18 cellular contexts compared by ENCODE assay signal in genomic region chr12:121986494-121987245, GRCh38. TPM values are rescaled to one million over a fixed set of nuclear protein-coding genes. Genes with fewer than 3 reads are reported as not detected.
DNase-seq lines count a peak whose midpoint lies in the region; ATAC-seq, FAIRE-seq and TF ChIP-seq lines count a peak whose summit lies in the region.
"Had no signal": no experiment of that assay in that cellular context is flagged by ENCODE, and none has a peak within 500 bp of the region (broad histone marks: within the 10 kb centered on the region; RNA-seq: fewer than 3 reads in every experiment).

No MANE protein-coding gene starts in this region.

- in situ Hi-C loops in K562 (cut with MboI): no loop called here

- H4K20me1 ChIP-seq in OCI-LY1 (ENCODE audit: insufficient read depth, low read length) (no peaks in the 10 kb centered on the region), K562 (replicated peaks; ENCODE audit: control insufficient read depth, insufficient read depth, low read length) (0 out of 2 replicates have a peak, but pooled peaks cover 3% of the 10 kb centered on the region)
- H4K20me1 ChIP-seq: BLaER1 treated with 17β-estradiol and CSF1 and Interleukin-3, amounts not matched to agents 10 nM and 100 nM had no signal

- H3K9me3 ChIP-seq in OCI-LY1 (ENCODE audit: low read length) (no peaks in the 10 kb centered on the region), K562 (replicated peaks; ENCODE audit: control insufficient read depth, insufficient read depth, low read depth, low read length) (no peaks in the 10 kb centered on the region)
- H3K9me3 ChIP-seq: BLaER1 treated with 17β-estradiol and CSF1 and Interleukin-3, amounts not matched to agents 10 nM and 100 nM had no signal

- H3K27ac ChIP-seq in OCI-LY1 (ENCODE audit: low read depth, low read length, poor library complexity, severe bottlenecking) (peak overlapping the region; percentile 30), K562 (ENCODE audit: extremely low read depth, low read depth, low read length) (no peak overlapping the region)
- H3K27ac ChIP-seq: BLaER1 treated with 17β-estradiol and CSF1 and Interleukin-3, amounts not matched to agents 10 nM and 100 nM had no signal

- H3K4me1 ChIP-seq in OCI-LY1 (ENCODE audit: insufficient read depth, low read length, severe bottlenecking): peaks cover 41% of the 10 kb centered on the region
- peaks cover 0 to 2% of the 10 kb centered on the region in 2 experiments; a peak in 1 of 5 replicates for H3K4me1 ChIP-seq in K562 (replicated peaks in 1 of 2; ENCODE audit: control insufficient read depth in 2 of 2, insufficient read depth in 2 of 2, low read length in 2 of 2)

- H3K9me2 ChIP-seq in OCI-LY1 (ENCODE audit: low read depth, low read length): no peaks in the 10 kb centered on the region

- H3K79me2 ChIP-seq in OCI-LY1 (ENCODE audit: insufficient read depth, low read length) (no peaks in the 10 kb centered on the region), K562 (ENCODE audit: control insufficient read depth, insufficient read depth, low read length) (no peaks in the 10 kb centered on the region)

- no peak for ATAC-seq in K562
- ATAC-seq in GM21737 (IDR thresholded peaks at IDR 0.05; ENCODE audit: unreplicated experiment): no peak

- TF ChIP-seq POLR2A in K562 (conservative IDR thresholded peaks at IDR 0.05): no peak

- TF ChIP-seq RAD21 in K562 (CRISPR knock-in tag; conservative IDR thresholded peaks at IDR 0.05 in 1 of 2, IDR thresholded peaks at IDR 0.05 in 1 of 2): no peak

- H3K9ac ChIP-seq in OCI-LY1 (ENCODE audit: low read length) (no peak overlapping the region), K562 (ENCODE audit: insufficient read depth in 1 of 2, low read depth in 2 of 2, low read length in 2 of 2) (no peak overlapping the region)
- H3K9ac ChIP-seq: BLaER1 treated with 17β-estradiol and CSF1 and Interleukin-3, amounts not matched to agents 10 nM and 100 nM had no signal

- no peak for TF ChIP-seq EP300 in K562 (IDR thresholded peaks at IDR 0.05; ENCODE audit: low read length)

- H2AFZ ChIP-seq in OCI-LY1 (ENCODE audit: low read length) (no peak overlapping the region), K562 (ENCODE audit: low read depth, low read length) (no peak overlapping the region)

- no peak for TF ChIP-seq CTCF in OCI-LY1 (IDR thresholded peaks at IDR 0.05; ENCODE audit: low read length)
- TF ChIP-seq CTCF in K562 (IDR thresholded peaks at IDR 0.05 in 2 of 3, conservative IDR thresholded peaks at IDR 0.05 in 1 of 3; ENCODE audit: insufficient read depth in 2 of 3, low read depth in 1 of 3, low read length in 3 of 3): no peak

- intact Hi-C loops in K562 (cut with micrococcal nuclease): no loop called here

- DNase-seq in NCI-H82 (lab: John Stamatoyannopoulos, UW) (peak; percentile 57), NCI-H82 treated with DMSO at 0.1 percent for 48 hours (lab: John Stamatoyannopoulos, UW; ENCODE audit: unreplicated experiment) (no peak), K562 (ENCODE audit: extremely low read depth in 1 of 4, low spot score in 3 of 4) (no peak), NCI-H345 (lab: John Stamatoyannopoulos, UW) (no peak)
- DNase-seq in effector CD4-positive, alpha-beta T cell: no peak
- DNase-seq: 8988T; AML-193; CD4-positive, CD25-positive, alpha-beta regulatory T cell; DMS79; EL; HCEC 1CT; HFFc6 had no signal

- POLR2A ChIA-PET in K562 (lab: Yijun Ruan, JAX): interaction anchor here (0.6 kb wide), 1 partner anchor 16 kb away, joined by 3 read pairs; no protein-coding TSS in a partner anchor

- 0 out of 2 replicates have a peak, but pooled peaks cover 8% of the 10 kb centered on the region for H3F3A ChIP-seq in OCI-LY1 (ENCODE audit: insufficient read depth, low read length)

- BruUV-seq in K562 (replicated peaks; lab: Mats Ljungman, UMichigan): no TSS peak

- WGBS in K562 (ENCODE audit: insufficient coverage, low coverage, missing lambda C conversion rate): 40% methylated on average over 13 of the region's 13 CpGs

- no peaks in the 10 kb centered on the region for H3K9me1 ChIP-seq in K562 (ENCODE audit: control insufficient read depth, insufficient read depth, low read length)

- H3K4me3 ChIP-seq in OCI-LY1 (ENCODE audit: low read depth, low read length, poor library complexity, severe bottlenecking): no peak overlapping the region
- no peak overlapping the region for H3K4me3 ChIP-seq in K562
- H3K4me3 ChIP-seq: BLaER1 treated with 17β-estradiol and CSF1 and Interleukin-3, amounts not matched to agents 10 nM and 100 nM had no signal

- no peaks in the 10 kb centered on the region for H3K36me3 ChIP-seq in OCI-LY1 (ENCODE audit: insufficient read depth, low read length)
- no peaks in the 10 kb centered on the region for H3K36me3 ChIP-seq in K562 (ENCODE audit: control insufficient read depth, insufficient read depth, low read length)
- H3K36me3 ChIP-seq: BLaER1 treated with 17β-estradiol and CSF1 and Interleukin-3, amounts not matched to agents 10 nM and 100 nM had no signal

- CTCF ChIA-PET in K562 (lab: Yijun Ruan, JAX; ENCODE audit: low intra/inter-chr PET ratio): no interaction called here

- H3K27me3 ChIP-seq in OCI-LY1 (ENCODE audit: insufficient read depth, low read length): no peaks in the 10 kb centered on the region
- no peaks in the 10 kb centered on the region for H3K27me3 ChIP-seq in K562 (ENCODE audit: control insufficient read depth in 2 of 2, insufficient read depth in 2 of 2, low read length in 2 of 2)
- H3K27me3 ChIP-seq: BLaER1 treated with 17β-estradiol and CSF1 and Interleukin-3, amounts not matched to agents 10 nM and 100 nM had no signal

- peak; percentile 15 for FAIRE-seq in K562 (lab: Jason Lieb, UNC)
- FAIRE-seq: G401.6, GM12891, HTR-8/SVneo had no signal

- H3K4me2 ChIP-seq in OCI-LY1 (ENCODE audit: low read length) (no peak overlapping the region), K562 (ENCODE audit: insufficient read depth, low read length) (no peak overlapping the region)
- H3K4me2 ChIP-seq: BLaER1 treated with 17β-estradiol and CSF1 and Interleukin-3, amounts not matched to agents 10 nM and 100 nM had no signal

TF ChIP-seq in K562, 482 proteins besides CTCF, POLR2A, EP300 and RAD21:
- TF ChIP-seq ZZZ3 (IDR thresholded peaks at IDR 0.05) (no peak), POLR2H (tag; IDR thresholded peaks at IDR 0.05; ENCODE audit: low read depth) (no peak), NELFE (IDR thresholded peaks at IDR 0.05; ENCODE audit: insufficient read depth, insufficient read length) (no peak), MCM5 (IDR thresholded peaks at IDR 0.05; ENCODE audit: low read depth) (no peak), CHCHD3 (CRISPR knock-in tag; IDR thresholded peaks at IDR 0.05) (no peak), PHTF2 (CRISPR knock-in tag; IDR thresholded peaks at IDR 0.05) (no peak)
- TF ChIP-seq, protein P1, sequence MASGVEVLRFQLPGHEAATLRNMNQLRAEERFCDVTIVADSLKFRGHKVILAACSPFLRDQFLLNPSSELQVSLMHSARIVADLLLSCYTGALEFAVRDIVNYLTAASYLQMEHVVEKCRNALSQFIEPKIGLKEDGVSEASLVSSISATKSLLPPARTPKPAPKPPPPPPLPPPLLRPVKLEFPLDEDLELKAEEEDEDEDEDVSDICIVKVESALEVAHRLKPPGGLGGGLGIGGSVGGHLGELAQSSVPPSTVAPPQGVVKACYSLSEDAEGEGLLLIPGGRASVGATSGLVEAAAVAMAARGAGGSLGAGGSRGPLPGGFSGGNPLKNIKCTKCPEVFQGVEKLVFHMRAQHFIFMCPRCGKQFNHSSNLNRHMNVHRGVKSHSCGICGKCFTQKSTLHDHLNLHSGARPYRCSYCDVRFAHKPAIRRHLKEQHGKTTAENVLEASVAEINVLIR (CRISPR knock-in tag; IDR thresholded peaks at IDR 0.05): no peak
- TF ChIP-seq, protein P2, sequence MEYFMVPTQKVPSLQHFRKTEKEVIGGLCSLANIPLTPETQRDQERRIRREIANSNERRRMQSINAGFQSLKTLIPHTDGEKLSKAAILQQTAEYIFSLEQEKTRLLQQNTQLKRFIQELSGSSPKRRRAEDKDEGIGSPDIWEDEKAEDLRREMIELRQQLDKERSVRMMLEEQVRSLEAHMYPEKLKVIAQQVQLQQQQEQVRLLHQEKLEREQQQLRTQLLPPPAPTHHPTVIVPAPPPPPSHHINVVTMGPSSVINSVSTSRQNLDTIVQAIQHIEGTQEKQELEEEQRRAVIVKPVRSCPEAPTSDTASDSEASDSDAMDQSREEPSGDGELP (CRISPR knock-in tag; IDR thresholded peaks at IDR 0.05; ENCODE audit: borderline replicate concordance): no peak
- TF ChIP-seq, protein P3, sequence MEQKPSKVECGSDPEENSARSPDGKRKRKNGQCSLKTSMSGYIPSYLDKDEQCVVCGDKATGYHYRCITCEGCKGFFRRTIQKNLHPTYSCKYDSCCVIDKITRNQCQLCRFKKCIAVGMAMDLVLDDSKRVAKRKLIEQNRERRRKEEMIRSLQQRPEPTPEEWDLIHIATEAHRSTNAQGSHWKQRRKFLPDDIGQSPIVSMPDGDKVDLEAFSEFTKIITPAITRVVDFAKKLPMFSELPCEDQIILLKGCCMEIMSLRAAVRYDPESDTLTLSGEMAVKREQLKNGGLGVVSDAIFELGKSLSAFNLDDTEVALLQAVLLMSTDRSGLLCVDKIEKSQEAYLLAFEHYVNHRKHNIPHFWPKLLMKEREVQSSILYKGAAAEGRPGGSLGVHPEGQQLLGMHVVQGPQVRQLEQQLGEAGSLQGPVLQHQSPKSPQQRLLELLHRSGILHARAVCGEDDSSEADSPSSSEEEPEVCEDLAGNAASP (IDR thresholded peaks at IDR 0.05): no peak

RNA-seq across cellular contexts. Expression of gene BCL7A, which starts 35.0 kb away (rescaled TPM):
- 14.3 and 26.5 TPM in 2 replicates for total RNA-seq in K562 (2011; cell fraction: chromatin; rRNA removed; ENCODE audit: low replicate concordance)
- total RNA-seq in K562 (2011; cell fraction: nucleolus; rRNA removed): 14.6 and 18.5 TPM in 2 replicates
- total RNA-seq in K562 (2011; cell fraction: nucleoplasm; rRNA removed): 12.9 and 13.2 TPM in 2 replicates
- 16.1 and 23.1 TPM in 2 replicates for total RNA-seq in K562 (2014; rRNA removed)
- 11.0 and 13.6 TPM in 2 replicates for total RNA-seq in K562 (2014; rRNA removed; fragmentation: Illumina TruSeq; extraction: Trizol)
- total RNA-seq in K562 (2015; rRNA removed; fragmentation: Illumina TruSeq; extraction: Trizol): 14.9 TPM in 2 replicates
- total RNA-seq in K562 (2021): 19.9 and 21.9 TPM in 2 replicates
- 11.2 and 11.5 TPM in 2 replicates for polyA plus RNA-seq in K562 (2011; rRNA removed)
- polyA plus RNA-seq in K562 (2011; cell fraction: cytosol; rRNA removed): 13.9 and 19.9 TPM in 2 replicates
- 9.8 and 12.1 TPM in 2 replicates for polyA plus RNA-seq in K562 (2011; cell fraction: nucleus; rRNA removed)
- 14.5 and 17.2 TPM in 2 replicates for polyA plus RNA-seq in K562 (2012)
- 19.5 and 20.1 TPM in 2 replicates for polyA plus RNA-seq in K562 (2014; fragmentation: Illumina TruSeq; extraction: Trizol)
- under 1 TPM; 0.25 to 0.30 TPM for polyA plus RNA-seq in K562 (2014; fragmentation: Nextera tagmentation; extraction: Ambion mirVana)
- polyA plus RNA-seq in K562 (2014; rRNA removed): 16.8 and 17.1 TPM in 2 replicates
- 9.0 and 9.8 TPM in 2 replicates for polyA minus RNA-seq in K562 (2011; rRNA and poly(A)+ RNA removed)
- 8.2 and 11.0 TPM in 2 replicates for polyA minus RNA-seq in K562 (2011; cell fraction: cytosol; rRNA and poly(A)+ RNA removed)
- polyA minus RNA-seq in K562 (2011; cell fraction: nucleus; rRNA and poly(A)+ RNA removed): 2.8 and 4.3 TPM in 2 replicates
